In genomic region chr17:38461683-38462082, GRCh38 we compare ENCODE assay signal across 15 cellular contexts.
"Had no signal": no experiment of that assay in that cellular context is flagged by ENCODE, and none has a peak within 500 bp of the region (broad histone marks: within the 10 kb centered on the region; RNA-seq: fewer than 3 reads in every experiment).

No MANE protein-coding gene starts in this region.

- H3K9me3 ChIP-seq: adrenal gland, pancreas, upper lobe of left lung had no signal

- H3K36me3 ChIP-seq: pancreas had no signal

- H3K27ac Mint-ChIP-seq: activated CD4-positive, alpha-beta memory T cell treated with anti-CD3 and anti-CD28 coated beads for 36 hours; activated CD4-positive, alpha-beta T cell treated with anti-CD3 and anti-CD28 coated beads for 36 hours; activated CD8-positive, alpha-beta memory T cell treated with anti-CD3 and anti-CD28 coated beads, Interleukin-2, amount 10 ng/mL, durations not matched to agents 7 days and 5 days; activated T-helper 2 cell treated with anti-CD3 and anti-CD28 coated beads, Interferon-gamma antibody, Interleukin-2, Interleukin-4, amounts not matched to agents 10 μg/mL and 5 μg/mL and 100 μg/mL, durations not matched to agents 14 hours and 24 hours and 36 hours had no signal

- H3K4me3 Mint-ChIP-seq: activated CD4-positive, alpha-beta memory T cell treated with anti-CD3 and anti-CD28 coated beads for 36 hours; activated CD4-positive, alpha-beta T cell treated with anti-CD3 and anti-CD28 coated beads for 36 hours; activated CD8-positive, alpha-beta memory T cell treated with anti-CD3 and anti-CD28 coated beads, Interleukin-2, amount 10 ng/mL, durations not matched to agents 7 days and 5 days; activated naive CD4-positive, alpha-beta T cell treated with anti-CD3 and anti-CD28 coated beads, Interleukin-2, amount 50 U/mL, for 24 hours had no signal

- H3K9me3 Mint-ChIP-seq: activated CD4-positive, alpha-beta memory T cell treated with anti-CD3 and anti-CD28 coated beads for 36 hours; activated naive CD4-positive, alpha-beta T cell treated with anti-CD3 and anti-CD28 coated beads, Interleukin-2, amount 50 U/mL, for 24 hours; activated T-helper 2 cell treated with anti-CD3 and anti-CD28 coated beads, Interferon-gamma antibody, Interleukin-2, Interleukin-4, amounts not matched to agents 10 μg/mL and 5 μg/mL and 100 μg/mL, durations not matched to agents 14 hours and 24 hours and 36 hours had no signal

- H3K4me1 Mint-ChIP-seq: activated CD4-positive, alpha-beta T cell treated with anti-CD3 and anti-CD28 coated beads for 36 hours; activated CD8-positive, alpha-beta memory T cell treated with anti-CD3 and anti-CD28 coated beads, Interleukin-2, amount 10 ng/mL, durations not matched to agents 7 days and 5 days; activated naive CD4-positive, alpha-beta T cell treated with anti-CD3 and anti-CD28 coated beads, Interleukin-2, amount 50 U/mL, for 24 hours had no signal

- DNase-seq: activated CD4-positive, alpha-beta memory T cell treated with anti-CD3 and anti-CD28 coated beads for 36 hours; activated CD4-positive, alpha-beta T cell treated with anti-CD3 and anti-CD28 coated beads for 36 hours; activated CD8-positive, alpha-beta memory T cell treated with anti-CD3 and anti-CD28 coated beads, Interleukin-2, amount 10 ng/mL, durations not matched to agents 7 days and 5 days; activated T-cell treated with anti-CD3 and anti-CD28 coated beads, Interleukin-2, amount 50 U/mL, for 1 hour; adrenal gland; kidney glomerular epithelial cell; pancreas; stimulated activated CD4-positive, alpha-beta T cell treated with anti-CD3 and anti-CD28 coated beads, Interleukin-15, amount 100 ng/mL, for 24 hours; stimulated activated CD4-positive, alpha-beta T cell treated with anti-CD3 and anti-CD28 coated beads, Interleukin-4, amount 100 ng/mL, for 24 hours; stimulated activated naive CD4-positive, alpha-beta T cell; T-helper 1 cell; T1000; upper lobe of left lung had no signal

- H3K4me1 ChIP-seq: pancreas had no signal

- H3K36me3 Mint-ChIP-seq: activated CD4-positive, alpha-beta memory T cell treated with anti-CD3 and anti-CD28 coated beads for 36 hours; activated CD8-positive, alpha-beta memory T cell treated with anti-CD3 and anti-CD28 coated beads, Interleukin-2, amount 10 ng/mL, durations not matched to agents 7 days and 5 days; activated naive CD4-positive, alpha-beta T cell treated with anti-CD3 and anti-CD28 coated beads, Interleukin-2, amount 50 U/mL, for 24 hours had no signal

- H3K27ac ChIP-seq: pancreas, upper lobe of left lung had no signal

- H3K27me3 ChIP-seq: adrenal gland, pancreas, upper lobe of left lung had no signal

- H3K4me3 ChIP-seq: adrenal gland, pancreas, upper lobe of left lung had no signal
